Comparison of ENCODE assay signal across 7 cellular contexts in genomic region chr17:63405741-63406261, GRCh38. TPM values are rescaled to one million over a fixed set of nuclear protein-coding genes. Genes with fewer than 3 reads are reported as not detected.
DNase-seq lines count a peak whose midpoint lies in the region; ATAC-seq and TF ChIP-seq lines count a peak whose summit lies in the region.

No MANE protein-coding gene starts in this region.

- H3K9ac ChIP-seq in neural cell (ENCODE audit: low read length): no peak overlapping the region

- no peaks in the 10 kb centered on the region for H3F3A ChIP-seq in neural cell (ENCODE audit: insufficient read depth, low read length, poor library complexity, severe bottlenecking)

- H3K79me2 ChIP-seq in neural cell (replicated peaks; ENCODE audit: insufficient read depth, low read length): no peaks in the 10 kb centered on the region

- TF ChIP-seq EP300 in neural cell (conservative IDR thresholded peaks at IDR 0.05; ENCODE audit: poor library complexity, severe bottlenecking): no peak

- H3K9me2 ChIP-seq in neural cell (ENCODE audit: insufficient read depth, low read length): no peaks in the 10 kb centered on the region

- H3K36me3 ChIP-seq in neural cell (ENCODE audit: insufficient read depth, low read length): peaks cover 15% of the 10 kb centered on the region

- TF ChIP-seq CTCF in neural cell (IDR thresholded peaks at IDR 0.05; ENCODE audit: poor library complexity, severe bottlenecking): peak; percentile 67

- no peak overlapping the region for H2AFZ ChIP-seq in neural cell (ENCODE audit: low read depth, low read length)

- H3K4me3 ChIP-seq in neural cell (ENCODE audit: low read length): no peak overlapping the region

- no peak overlapping the region for H3K27ac ChIP-seq in neural cell (ENCODE audit: low read length)

- no peaks in the 10 kb centered on the region for H4K20me1 ChIP-seq in neural cell (ENCODE audit: insufficient read depth)

- H3K27me3 ChIP-seq in neural cell (ENCODE audit: insufficient read depth, low read depth, low read length): no peaks in the 10 kb centered on the region

- ATAC-seq in esophagus mucosa (peak; percentile 87), HG03571 (IDR thresholded peaks at IDR 0.05; ENCODE audit: unreplicated experiment) (no peak), GM21723 (IDR thresholded peaks at IDR 0.05; ENCODE audit: unreplicated experiment) (no peak)

- H3K4me2 ChIP-seq in neural cell (ENCODE audit: low read length): no peak overlapping the region

- no peaks in the 10 kb centered on the region for H3K9me3 ChIP-seq in neural cell (ENCODE audit: low read length)

- TF ChIP-seq RAD21 in neural cell (conservative IDR thresholded peaks at IDR 0.05): peak; percentile 36

- DNase-seq in GF-D8 (lab: John Stamatoyannopoulos, UW) (peak; percentile 41), M059J (ENCODE audit: low read depth) (peak; percentile 74), RPMI8226 (peak; percentile 72)

TF ChIP-seq in neural cell, 6 proteins besides CTCF, POLR2A, EP300 and RAD21:
- no peak for TF ChIP-seq EZH2 (IDR thresholded peaks at IDR 0.05; ENCODE audit: borderline replicate concordance, insufficient read depth, low read length, poor library complexity, severe bottlenecking)
- TF ChIP-seq SMC3 (conservative IDR thresholded peaks at IDR 0.05; ENCODE audit: poor library complexity): peak; percentile 50

RNA-seq across cellular contexts. Expression of gene CYB561, which starts 40.3 kb away (rescaled TPM):
- 34.2 and 36.1 TPM in 2 replicates for total RNA-seq in M059J (2014; rRNA removed; shearing (Covaris generic))
- total RNA-seq in esophagus mucosa: 39.7 TPM
- polyA plus RNA-seq in neural cell: 14.3 and 15.7 TPM in 2 replicates
- polyA minus RNA-seq in neural cell: 8.3 and 9.6 TPM in 2 replicates
